ENCODE assay signal across 8 cellular contexts in the genomic region with DNA sequence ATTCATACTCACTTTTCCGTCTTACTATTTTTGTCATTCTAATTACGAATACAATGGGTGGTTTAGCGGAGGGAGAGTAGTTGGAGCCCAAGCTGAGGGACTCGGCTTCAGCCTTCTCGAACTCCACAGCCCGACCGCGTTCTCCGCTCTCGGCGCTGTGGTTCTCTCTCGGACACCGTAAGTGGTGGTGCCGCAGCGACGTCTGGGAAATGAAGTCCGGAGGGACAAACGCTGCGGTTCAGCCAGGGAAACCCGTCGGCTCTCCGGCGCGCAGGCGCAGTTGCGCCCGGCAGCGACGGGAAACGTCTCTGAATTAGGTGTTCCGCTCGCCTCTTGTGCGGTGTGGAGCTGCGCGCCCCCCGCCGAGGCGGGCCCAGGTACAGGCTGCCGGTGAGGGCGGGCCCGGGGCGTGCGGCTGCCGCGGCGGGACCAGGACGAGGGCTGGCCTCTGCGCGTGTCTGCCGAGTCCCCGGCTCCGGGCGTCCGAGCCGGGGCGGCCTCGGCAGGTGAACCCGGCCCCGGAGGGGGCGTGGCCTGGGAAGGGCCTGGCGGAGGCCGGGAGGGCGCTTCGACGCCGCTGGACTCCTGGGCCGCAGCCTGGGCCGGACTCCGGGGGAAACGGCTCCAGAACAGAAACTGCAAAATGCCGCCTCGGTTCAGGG. TPM values are rescaled to one million over a fixed set of nuclear protein-coding genes. Genes with fewer than 3 reads are reported as not detected.
DNase-seq lines count a peak whose midpoint lies in the region; ATAC-seq and TF ChIP-seq lines count a peak whose summit lies in the region.

ZNF879 (plus strand) TSS at position 277 of the 662 bp plus-strand sequence. CDS start 1,201 bp downstream, outside the sequence.

- H3K27me3 ChIP-seq in MG63, result no peaks in the 10 kb centered on the region
- H3K27me3 ChIP-seq in cardiac muscle cell, result no peaks in the 10 kb centered on the region
- H3K27me3 ChIP-seq in testis, result no peaks in the 10 kb centered on the region

- peak within 1 kb of the TSS; percentile 59 for H3K4me3 ChIP-seq in MG63
- peak within 1 kb of the TSS; percentile 64 for H3K4me3 ChIP-seq in cardiac muscle cell
- peak within 1 kb of the TSS; percentile 68 to 81 for H3K4me3 ChIP-seq in testis

- WGBS in adipose tissue, 3 donors, result 0 to 1% (median 1%) methylated on average over 60 to 72 of the region's 72 CpGs
- 1% methylated on average over 22 to 70 of the region's 72 CpGs for WGBS in testis, 2 donors

- peaks cover 37% of the 10 kb centered on the region for H3K36me3 ChIP-seq in MG63
- H3K36me3 ChIP-seq in cardiac muscle cell, result peaks cover 9% of the 10 kb centered on the region
- H3K36me3 ChIP-seq in testis (ENCODE audit: low read depth, missing control alignments), result no peaks in the 10 kb centered on the region

- peaks cover 10% of the 10 kb centered on the region for H3K4me1 Mint-ChIP-seq in osteocyte (ENCODE audit: unreplicated experiment)

- H3K9me3 Mint-ChIP-seq in osteocyte (ENCODE audit: unreplicated experiment), result peaks cover 17% of the 10 kb centered on the region

- peak; percentile 84 for ATAC-seq in GM21526 (IDR thresholded peaks at IDR 0.05; ENCODE audit: low FRiP score, unreplicated experiment)

- H3K4me3 Mint-ChIP-seq in osteocyte (ENCODE audit: unreplicated experiment), result peak within 1 kb of the TSS; percentile 95

- H3K27me3 Mint-ChIP-seq in osteocyte (ENCODE audit: unreplicated experiment), result no peaks in the 10 kb centered on the region

- H3K9me3 ChIP-seq in MG63, result peaks cover 31% of the 10 kb centered on the region
- no peaks in the 10 kb centered on the region for H3K9me3 ChIP-seq in cardiac muscle cell (ENCODE audit: low read depth)
- H3K9me3 ChIP-seq in testis, result no peaks in the 10 kb centered on the region

- intact Hi-C loops in testis (cut with DNase I; ENCODE audit: low total_unique reads), result no loop called here

- H3K27ac Mint-ChIP-seq in osteocyte (ENCODE audit: unreplicated experiment), result peak within 1 kb of the TSS; percentile 83

- DNase-seq in MG63 (peak; percentile 98), T follicular helper cell (ENCODE audit: low read depth) (peak; percentile 90), cardiac muscle cell (ENCODE audit: low read depth in 1 of 2, low spot score in 1 of 2) (peak; percentile 96 to 98), osteocyte (ENCODE audit: extremely low spot score, unreplicated experiment) (peak; percentile 96), testis (peak; percentile 96)

- H3K36me3 Mint-ChIP-seq in osteocyte (ENCODE audit: unreplicated experiment), result peaks cover 27% of the 10 kb centered on the region

- no peaks in the 10 kb centered on the region for H3K4me1 ChIP-seq in cardiac muscle cell (ENCODE audit: low read depth)
- H3K4me1 ChIP-seq in testis, result peaks cover 8% of the 10 kb centered on the region

- peak within 1 kb of the TSS; percentile 78 for H3K27ac ChIP-seq in C4-2B
- peak within 1 kb of the TSS; percentile 17 for H3K27ac ChIP-seq in adipose tissue (ENCODE audit: low read depth, low read length)
- peak within 1 kb of the TSS; percentile 79 for H3K27ac ChIP-seq in cardiac muscle cell
- H3K27ac ChIP-seq in testis, result peak within 1 kb of the TSS; percentile 70 to 92

- no peak for TF ChIP-seq CTCF in C4-2B (conservative IDR thresholded peaks at IDR 0.05)
- no peak for TF ChIP-seq CTCF in cardiac muscle cell (IDR thresholded peaks at IDR 0.05; ENCODE audit: low read depth, low read length)
- no peak for TF ChIP-seq CTCF in osteocyte (IDR thresholded peaks at IDR 0.05)
- TF ChIP-seq CTCF in testis (IDR thresholded peaks at IDR 0.05), result peak in 1 of 3 experiments; percentile 11

- no peak for TF ChIP-seq POLR2A in testis (IDR thresholded peaks at IDR 0.05)

RNA-seq across cellular contexts. Expression of gene ZNF879, which starts in this region (rescaled TPM):
- total RNA-seq in MG63 (2014; rRNA removed; shearing (Covaris generic); ENCODE audit: low replicate concordance), result 4.6 and 5.5 TPM in 2 replicates
- polyA plus RNA-seq in adipose tissue, result 1 to 10 TPM in 1 of 3 donors, under 1 TPM in 2; 0.90 to 1.2 (median 0.94) TPM
- 9.4 and 12.0 TPM in 2 replicates for total RNA-seq in cardiac muscle cell
- 5.4 and 7.7 TPM in 2 replicates for polyA plus RNA-seq in cardiac muscle cell
- 4.2 and 5.2 TPM in 2 replicates for total RNA-seq in osteocyte
- 10 to 100 TPM; 21.8 to 22.8 TPM for total RNA-seq in testis
- 8.4 TPM for polyA plus RNA-seq in testis (ENCODE audit: insufficient read depth, low read depth, low replicate concordance)

Comparison
In these comparisons a context has a peak if more than half of its experiments do, and no peak if none do; other contexts are left out.
1. Peak in every context shown above with its lines: DNase-seq, ATAC-seq, H3K4me3 ChIP-seq and H3K27ac ChIP-seq.
2. H3K27ac ChIP-seq: peak in every context shown above with its lines; median percentile 81 in testis; 79 in cardiac muscle cell; 78 in C4-2B; 17 in adipose tissue.